Comparison of ENCODE assay signal across 1 cellular context in genomic region chr14:35855886-35856481, GRCh38.
A peak's percentile ranks its signal among the peaks of the same experiment; 100 is the strongest.
TF ChIP-seq lines count a peak whose summit lies in the region.

No MANE protein-coding gene starts in this region.

TF ChIP-seq in GM12878, 131 proteins besides CTCF, POLR2A, EP300 and RAD21 (continues in another document):
- TF ChIP-seq, protein P1, sequence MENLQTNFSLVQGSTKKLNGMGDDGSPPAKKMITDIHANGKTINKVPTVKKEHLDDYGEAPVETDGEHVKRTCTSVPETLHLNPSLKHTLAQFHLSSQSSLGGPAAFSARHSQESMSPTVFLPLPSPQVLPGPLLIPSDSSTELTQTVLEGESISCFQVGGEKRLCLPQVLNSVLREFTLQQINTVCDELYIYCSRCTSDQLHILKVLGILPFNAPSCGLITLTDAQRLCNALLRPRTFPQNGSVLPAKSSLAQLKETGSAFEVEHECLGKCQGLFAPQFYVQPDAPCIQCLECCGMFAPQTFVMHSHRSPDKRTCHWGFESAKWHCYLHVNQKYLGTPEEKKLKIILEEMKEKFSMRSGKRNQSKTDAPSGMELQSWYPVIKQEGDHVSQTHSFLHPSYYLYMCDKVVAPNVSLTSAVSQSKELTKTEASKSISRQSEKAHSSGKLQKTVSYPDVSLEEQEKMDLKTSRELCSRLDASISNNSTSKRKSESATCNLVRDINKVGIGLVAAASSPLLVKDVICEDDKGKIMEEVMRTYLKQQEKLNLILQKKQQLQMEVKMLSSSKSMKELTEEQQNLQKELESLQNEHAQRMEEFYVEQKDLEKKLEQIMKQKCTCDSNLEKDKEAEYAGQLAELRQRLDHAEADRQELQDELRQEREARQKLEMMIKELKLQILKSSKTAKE (IDR thresholded peaks at IDR 0.05; ENCODE audit: low read depth, poor library complexity, severe bottlenecking), result peak; percentile 100
- 0 out of 2 replicates have a peak, but pooled peaks have one; percentile 46 for TF ChIP-seq MXI1 (IDR thresholded peaks at IDR 0.05; ENCODE audit: low read depth, low read length)
- no peak for TF ChIP-seq NFYA (IDR thresholded peaks at IDR 0.05; ENCODE audit: borderline replicate concordance, low read depth, low read length)
- TF ChIP-seq CHD2 (IDR thresholded peaks at IDR 0.05; ENCODE audit: borderline replicate concordance, low read depth, low read length), result peak; percentile 78; the same call in 1 of the 2 replicates
- TF ChIP-seq, protein P2, sequence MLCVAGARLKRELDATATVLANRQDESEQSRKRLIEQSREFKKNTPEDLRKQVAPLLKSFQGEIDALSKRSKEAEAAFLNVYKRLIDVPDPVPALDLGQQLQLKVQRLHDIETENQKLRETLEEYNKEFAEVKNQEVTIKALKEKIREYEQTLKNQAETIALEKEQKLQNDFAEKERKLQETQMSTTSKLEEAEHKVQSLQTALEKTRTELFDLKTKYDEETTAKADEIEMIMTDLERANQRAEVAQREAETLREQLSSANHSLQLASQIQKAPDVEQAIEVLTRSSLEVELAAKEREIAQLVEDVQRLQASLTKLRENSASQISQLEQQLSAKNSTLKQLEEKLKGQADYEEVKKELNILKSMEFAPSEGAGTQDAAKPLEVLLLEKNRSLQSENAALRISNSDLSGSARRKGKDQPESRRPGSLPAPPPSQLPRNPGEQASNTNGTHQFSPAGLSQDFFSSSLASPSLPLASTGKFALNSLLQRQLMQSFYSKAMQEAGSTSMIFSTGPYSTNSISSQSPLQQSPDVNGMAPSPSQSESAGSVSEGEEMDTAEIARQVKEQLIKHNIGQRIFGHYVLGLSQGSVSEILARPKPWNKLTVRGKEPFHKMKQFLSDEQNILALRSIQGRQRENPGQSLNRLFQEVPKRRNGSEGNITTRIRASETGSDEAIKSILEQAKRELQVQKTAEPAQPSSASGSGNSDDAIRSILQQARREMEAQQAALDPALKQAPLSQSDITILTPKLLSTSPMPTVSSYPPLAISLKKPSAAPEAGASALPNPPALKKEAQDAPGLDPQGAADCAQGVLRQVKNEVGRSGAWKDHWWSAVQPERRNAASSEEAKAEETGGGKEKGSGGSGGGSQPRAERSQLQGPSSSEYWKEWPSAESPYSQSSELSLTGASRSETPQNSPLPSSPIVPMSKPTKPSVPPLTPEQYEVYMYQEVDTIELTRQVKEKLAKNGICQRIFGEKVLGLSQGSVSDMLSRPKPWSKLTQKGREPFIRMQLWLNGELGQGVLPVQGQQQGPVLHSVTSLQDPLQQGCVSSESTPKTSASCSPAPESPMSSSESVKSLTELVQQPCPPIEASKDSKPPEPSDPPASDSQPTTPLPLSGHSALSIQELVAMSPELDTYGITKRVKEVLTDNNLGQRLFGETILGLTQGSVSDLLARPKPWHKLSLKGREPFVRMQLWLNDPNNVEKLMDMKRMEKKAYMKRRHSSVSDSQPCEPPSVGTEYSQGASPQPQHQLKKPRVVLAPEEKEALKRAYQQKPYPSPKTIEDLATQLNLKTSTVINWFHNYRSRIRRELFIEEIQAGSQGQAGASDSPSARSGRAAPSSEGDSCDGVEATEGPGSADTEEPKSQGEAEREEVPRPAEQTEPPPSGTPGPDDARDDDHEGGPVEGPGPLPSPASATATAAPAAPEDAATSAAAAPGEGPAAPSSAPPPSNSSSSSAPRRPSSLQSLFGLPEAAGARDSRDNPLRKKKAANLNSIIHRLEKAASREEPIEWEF (IDR thresholded peaks at IDR 0.05; ENCODE audit: insufficient replicate concordance, low read depth, low read length), result no peak
- peak; percentile 71; the same call in 1 of the 2 replicates for TF ChIP-seq CBX5 (IDR thresholded peaks at IDR 0.05; ENCODE audit: low read depth)
- TF ChIP-seq IRF4 (IDR thresholded peaks at IDR 0.05; ENCODE audit: low read depth, low read length), result peak; percentile 89
- TF ChIP-seq ZNF24 (IDR thresholded peaks at IDR 0.05), result no peak
- peak; percentile 90 for TF ChIP-seq IKZF1 (conservative IDR thresholded peaks at IDR 0.05)
- peak; percentile 96 for TF ChIP-seq CBFB (IDR thresholded peaks at IDR 0.05; ENCODE audit: low read depth)
- TF ChIP-seq, protein P3, sequence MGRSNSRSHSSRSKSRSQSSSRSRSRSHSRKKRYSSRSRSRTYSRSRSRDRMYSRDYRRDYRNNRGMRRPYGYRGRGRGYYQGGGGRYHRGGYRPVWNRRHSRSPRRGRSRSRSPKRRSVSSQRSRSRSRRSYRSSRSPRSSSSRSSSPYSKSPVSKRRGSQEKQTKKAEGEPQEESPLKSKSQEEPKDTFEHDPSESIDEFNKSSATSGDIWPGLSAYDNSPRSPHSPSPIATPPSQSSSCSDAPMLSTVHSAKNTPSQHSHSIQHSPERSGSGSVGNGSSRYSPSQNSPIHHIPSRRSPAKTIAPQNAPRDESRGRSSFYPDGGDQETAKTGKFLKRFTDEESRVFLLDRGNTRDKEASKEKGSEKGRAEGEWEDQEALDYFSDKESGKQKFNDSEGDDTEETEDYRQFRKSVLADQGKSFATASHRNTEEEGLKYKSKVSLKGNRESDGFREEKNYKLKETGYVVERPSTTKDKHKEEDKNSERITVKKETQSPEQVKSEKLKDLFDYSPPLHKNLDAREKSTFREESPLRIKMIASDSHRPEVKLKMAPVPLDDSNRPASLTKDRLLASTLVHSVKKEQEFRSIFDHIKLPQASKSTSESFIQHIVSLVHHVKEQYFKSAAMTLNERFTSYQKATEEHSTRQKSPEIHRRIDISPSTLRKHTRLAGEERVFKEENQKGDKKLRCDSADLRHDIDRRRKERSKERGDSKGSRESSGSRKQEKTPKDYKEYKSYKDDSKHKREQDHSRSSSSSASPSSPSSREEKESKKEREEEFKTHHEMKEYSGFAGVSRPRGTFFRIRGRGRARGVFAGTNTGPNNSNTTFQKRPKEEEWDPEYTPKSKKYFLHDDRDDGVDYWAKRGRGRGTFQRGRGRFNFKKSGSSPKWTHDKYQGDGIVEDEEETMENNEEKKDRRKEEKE (IDR thresholded peaks at IDR 0.05), result no peak
- TF ChIP-seq SREBF1 (IDR thresholded peaks at IDR 0.05; ENCODE audit: low read length), result no peak
- TF ChIP-seq, protein P4, sequence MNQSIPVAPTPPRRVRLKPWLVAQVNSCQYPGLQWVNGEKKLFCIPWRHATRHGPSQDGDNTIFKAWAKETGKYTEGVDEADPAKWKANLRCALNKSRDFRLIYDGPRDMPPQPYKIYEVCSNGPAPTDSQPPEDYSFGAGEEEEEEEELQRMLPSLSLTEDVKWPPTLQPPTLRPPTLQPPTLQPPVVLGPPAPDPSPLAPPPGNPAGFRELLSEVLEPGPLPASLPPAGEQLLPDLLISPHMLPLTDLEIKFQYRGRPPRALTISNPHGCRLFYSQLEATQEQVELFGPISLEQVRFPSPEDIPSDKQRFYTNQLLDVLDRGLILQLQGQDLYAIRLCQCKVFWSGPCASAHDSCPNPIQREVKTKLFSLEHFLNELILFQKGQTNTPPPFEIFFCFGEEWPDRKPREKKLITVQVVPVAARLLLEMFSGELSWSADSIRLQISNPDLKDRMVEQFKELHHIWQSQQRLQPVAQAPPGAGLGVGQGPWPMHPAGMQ (IDR thresholded peaks at IDR 0.05; ENCODE audit: borderline replicate concordance), result no peak
- no peak for TF ChIP-seq LARP7 (IDR thresholded peaks at IDR 0.05)
- 0 out of 2 replicates have a peak, but pooled peaks have one; percentile 37 for TF ChIP-seq ASH2L (IDR thresholded peaks at IDR 0.05; ENCODE audit: borderline replicate concordance, low read depth)
- TF ChIP-seq RAD51 (IDR thresholded peaks at IDR 0.05), result peak; percentile 55; the same call in 1 of the 2 replicates
- peak; percentile 81; the same call in 1 of the 2 replicates for TF ChIP-seq PAX5 (IDR thresholded peaks at IDR 0.05; ENCODE audit: borderline replicate concordance, low read depth, low read length)
- TF ChIP-seq POU2F2 (IDR thresholded peaks at IDR 0.05; ENCODE audit: borderline replicate concordance, low read depth, low read length), result peak; percentile 87; the same call in 2 of the 3 replicates
- TF ChIP-seq, protein P5, sequence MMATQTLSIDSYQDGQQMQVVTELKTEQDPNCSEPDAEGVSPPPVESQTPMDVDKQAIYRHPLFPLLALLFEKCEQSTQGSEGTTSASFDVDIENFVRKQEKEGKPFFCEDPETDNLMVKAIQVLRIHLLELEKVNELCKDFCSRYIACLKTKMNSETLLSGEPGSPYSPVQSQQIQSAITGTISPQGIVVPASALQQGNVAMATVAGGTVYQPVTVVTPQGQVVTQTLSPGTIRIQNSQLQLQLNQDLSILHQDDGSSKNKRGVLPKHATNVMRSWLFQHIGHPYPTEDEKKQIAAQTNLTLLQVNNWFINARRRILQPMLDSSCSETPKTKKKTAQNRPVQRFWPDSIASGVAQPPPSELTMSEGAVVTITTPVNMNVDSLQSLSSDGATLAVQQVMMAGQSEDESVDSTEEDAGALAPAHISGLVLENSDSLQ (IDR thresholded peaks at IDR 0.05), result peak; percentile 73
- peak; percentile 42 for TF ChIP-seq SP1 (IDR thresholded peaks at IDR 0.05; ENCODE audit: low read depth, low read length)
- peak; percentile 99 for TF ChIP-seq RUNX3 (IDR thresholded peaks at IDR 0.05; ENCODE audit: low read length)
- TF ChIP-seq ZSCAN29 (IDR thresholded peaks at IDR 0.05), result peak; percentile 76
- TF ChIP-seq EED (IDR thresholded peaks at IDR 0.05; ENCODE audit: low read depth), result peak; percentile 85; the same call in 1 of the 2 replicates
- peak; percentile 84 to 86 for TF ChIP-seq IKZF2 (IDR thresholded peaks at IDR 0.05)
- TF ChIP-seq, protein P6, sequence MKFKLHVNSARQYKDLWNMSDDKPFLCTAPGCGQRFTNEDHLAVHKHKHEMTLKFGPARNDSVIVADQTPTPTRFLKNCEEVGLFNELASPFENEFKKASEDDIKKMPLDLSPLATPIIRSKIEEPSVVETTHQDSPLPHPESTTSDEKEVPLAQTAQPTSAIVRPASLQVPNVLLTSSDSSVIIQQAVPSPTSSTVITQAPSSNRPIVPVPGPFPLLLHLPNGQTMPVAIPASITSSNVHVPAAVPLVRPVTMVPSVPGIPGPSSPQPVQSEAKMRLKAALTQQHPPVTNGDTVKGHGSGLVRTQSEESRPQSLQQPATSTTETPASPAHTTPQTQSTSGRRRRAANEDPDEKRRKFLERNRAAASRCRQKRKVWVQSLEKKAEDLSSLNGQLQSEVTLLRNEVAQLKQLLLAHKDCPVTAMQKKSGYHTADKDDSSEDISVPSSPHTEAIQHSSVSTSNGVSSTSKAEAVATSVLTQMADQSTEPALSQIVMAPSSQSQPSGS (IDR thresholded peaks at IDR 0.05; ENCODE audit: low read length), result peak; percentile 90
- TF ChIP-seq MEF2A (IDR thresholded peaks at IDR 0.05; ENCODE audit: insufficient read depth, low read depth, low read length), result peak; percentile 98
- peak; percentile 90 for TF ChIP-seq NBN (IDR thresholded peaks at IDR 0.05)
- no peak for TF ChIP-seq NR2C1 (IDR thresholded peaks at IDR 0.05)
- peak; percentile 93 for TF ChIP-seq ZNF217 (IDR thresholded peaks at IDR 0.05)
- TF ChIP-seq MTA2 (IDR thresholded peaks at IDR 0.05; ENCODE audit: low read depth), result peak; percentile 94
- TF ChIP-seq MYB (IDR thresholded peaks at IDR 0.05; ENCODE audit: borderline replicate concordance, low read depth, low read length), result peak; percentile 74; the same call in 1 of the 2 replicates
- TF ChIP-seq GABPA (IDR thresholded peaks at IDR 0.05; ENCODE audit: low read depth), result peak; percentile 56; the same call in 1 of the 2 replicates
- TF ChIP-seq BHLHE40 (IDR thresholded peaks at IDR 0.05; ENCODE audit: borderline replicate concordance in 1 of 2, low read depth in 2 of 2, low read length in 1 of 2), result peak; percentile 87 to 90
- peak; percentile 88; the same call in 1 of the 2 replicates for TF ChIP-seq ZBED1 (IDR thresholded peaks at IDR 0.05; ENCODE audit: borderline replicate concordance)
- TF ChIP-seq CREB1 (IDR thresholded peaks at IDR 0.05; ENCODE audit: low read depth), result peak; percentile 49; the same call in 1 of the 2 replicates
- no peak for TF ChIP-seq ZNF384 (IDR thresholded peaks at IDR 0.05; ENCODE audit: borderline replicate concordance, low read depth, low read length)
- peak; percentile 90 for TF ChIP-seq CREM (IDR thresholded peaks at IDR 0.05; ENCODE audit: low read depth)
- TF ChIP-seq, protein P7, sequence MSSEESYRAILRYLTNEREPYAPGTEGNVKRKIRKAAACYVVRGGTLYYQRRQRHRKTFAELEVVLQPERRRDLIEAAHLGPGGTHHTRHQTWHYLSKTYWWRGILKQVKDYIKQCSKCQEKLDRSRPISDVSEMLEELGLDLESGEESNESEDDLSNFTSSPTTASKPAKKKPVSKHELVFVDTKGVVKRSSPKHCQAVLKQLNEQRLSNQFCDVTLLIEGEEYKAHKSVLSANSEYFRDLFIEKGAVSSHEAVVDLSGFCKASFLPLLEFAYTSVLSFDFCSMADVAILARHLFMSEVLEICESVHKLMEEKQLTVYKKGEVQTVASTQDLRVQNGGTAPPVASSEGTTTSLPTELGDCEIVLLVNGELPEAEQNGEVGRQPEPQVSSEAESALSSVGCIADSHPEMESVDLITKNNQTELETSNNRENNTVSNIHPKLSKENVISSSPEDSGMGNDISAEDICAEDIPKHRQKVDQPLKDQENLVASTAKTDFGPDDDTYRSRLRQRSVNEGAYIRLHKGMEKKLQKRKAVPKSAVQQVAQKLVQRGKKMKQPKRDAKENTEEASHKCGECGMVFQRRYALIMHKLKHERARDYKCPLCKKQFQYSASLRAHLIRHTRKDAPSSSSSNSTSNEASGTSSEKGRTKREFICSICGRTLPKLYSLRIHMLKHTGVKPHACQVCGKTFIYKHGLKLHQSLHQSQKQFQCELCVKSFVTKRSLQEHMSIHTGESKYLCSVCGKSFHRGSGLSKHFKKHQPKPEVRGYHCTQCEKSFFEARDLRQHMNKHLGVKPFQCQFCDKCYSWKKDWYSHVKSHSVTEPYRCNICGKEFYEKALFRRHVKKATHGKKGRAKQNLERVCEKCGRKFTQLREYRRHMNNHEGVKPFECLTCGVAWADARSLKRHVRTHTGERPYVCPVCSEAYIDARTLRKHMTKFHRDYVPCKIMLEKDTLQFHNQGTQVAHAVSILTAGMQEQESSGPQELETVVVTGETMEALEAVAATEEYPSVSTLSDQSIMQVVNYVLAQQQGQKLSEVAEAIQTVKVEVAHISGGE (CRISPR knock-in tag; IDR thresholded peaks at IDR 0.05), result no peak
- TF ChIP-seq MEF2B (IDR thresholded peaks at IDR 0.05; ENCODE audit: partially characterized antibody, poor library complexity, severe bottlenecking), result peak; percentile 98
- peak; percentile 65; the same call in 1 of the 2 replicates for TF ChIP-seq JUND (IDR thresholded peaks at IDR 0.05; ENCODE audit: low read depth, low read length)
- TF ChIP-seq BCL3 (IDR thresholded peaks at IDR 0.05; ENCODE audit: borderline replicate concordance, insufficient read depth, low read depth, low read length, poor library complexity, severe bottlenecking), result peak; percentile 58
- TF ChIP-seq SPI1 (IDR thresholded peaks at IDR 0.05; ENCODE audit: borderline replicate concordance, insufficient read depth, low read depth, low read length), result no peak
